In the genomic region with DNA sequence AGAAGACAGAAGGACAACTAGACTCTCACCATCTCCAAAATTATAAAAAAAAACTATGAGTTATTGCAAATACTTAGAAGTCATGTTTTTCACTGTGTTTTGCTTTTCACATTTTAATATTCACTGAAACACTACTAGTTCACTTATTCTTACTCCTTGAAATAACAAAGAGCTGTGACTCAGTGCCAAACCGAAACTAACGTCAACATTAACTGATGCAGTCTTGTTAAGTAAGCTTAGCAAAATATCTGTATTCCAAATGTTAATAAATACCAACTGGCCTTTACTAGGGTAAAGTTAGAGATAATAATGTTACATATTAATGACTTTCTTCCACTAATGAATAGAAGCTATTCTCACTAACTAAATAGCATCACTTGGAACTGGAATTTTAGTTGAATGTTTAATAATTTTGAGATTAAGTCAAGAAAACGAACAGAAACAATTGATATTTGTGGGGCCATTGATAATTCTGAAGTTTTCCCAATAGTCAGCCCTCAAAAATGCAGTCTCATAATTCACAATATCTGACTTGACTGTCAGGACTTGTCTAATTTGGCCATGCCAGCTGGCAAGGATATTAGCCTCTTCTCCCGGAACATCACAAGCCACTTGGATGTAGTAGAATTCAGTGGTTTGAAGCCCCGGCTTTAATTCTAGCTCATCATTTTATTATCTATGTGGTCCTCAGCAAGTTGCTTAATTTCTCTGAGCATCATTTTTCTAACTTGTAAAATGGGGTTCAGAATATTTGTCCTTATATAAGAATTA, we compare ENCODE assay signal across 14 cellular contexts.
DNase-seq lines count a peak whose midpoint lies in the region; FAIRE-seq and TF ChIP-seq lines count a peak whose summit lies in the region.
"Had no signal": no experiment of that assay in that cellular context is flagged by ENCODE, and none has a peak within 500 bp of the region (broad histone marks: within the 10 kb centered on the region; RNA-seq: fewer than 3 reads in every experiment).

No MANE protein-coding gene starts in this region.

- DNase-seq in ACHN (peak; percentile 81), HCEC 1CT (peak; percentile 67), astrocyte of the spinal cord (ENCODE audit: low read depth, low spot score) (peak; percentile 92), T-helper 2 cell (no peak), ecto neural progenitor cell (ENCODE audit: low spot score) (no peak), NCI-H2227 (lab: John Stamatoyannopoulos, UW; ENCODE audit: unreplicated experiment) (no peak)
- DNase-seq in stimulated activated CD4-positive, alpha-beta T cell treated with anti-CD3 and anti-CD28 coated beads, Interleukin-4, amount 100 ng/mL, for 24 hours = no peak
- DNase-seq: activated T-cell treated with anti-CD3 and anti-CD28 coated beads, Interleukin-2, amount 50 U/mL, for 1 hour; effector memory CD8-positive, alpha-beta T cell; NCI-H82 had no signal

- no peak overlapping the region for H3K4me3 ChIP-seq in astrocyte of the spinal cord (ENCODE audit: low read depth, low read length)
- H3K4me3 ChIP-seq: BLaER1 treated with 17β-estradiol and CSF1 and Interleukin-3, amounts not matched to agents 10 nM and 100 nM; K562; mucosa of descending colon had no signal

- peak; percentile 56 for FAIRE-seq in islet of Langerhans (lab: Jason Lieb, UNC)
- FAIRE-seq: K562 had no signal

- in situ Hi-C loops in ACHN (cut with HindIII; ENCODE audit: low pct_ligation_motif_present, low pct_unique_long_range_greater_than_20kb, low sequenced_read_pairs) = no loop called here
- in situ Hi-C loops in astrocyte of the spinal cord (cut with HindIII; ENCODE audit: low sequenced_read_pairs) = no loop called here

- no peak for TF ChIP-seq CTCF in astrocyte of the spinal cord (IDR thresholded peaks at IDR 0.05; ENCODE audit: low read depth, low read length)

Comparison
In these comparisons a context has a peak if more than half of its experiments do, and no peak if none do; other contexts are left out.
1. DNase-seq: peak in ACHN (single experiment), HCEC 1CT (single experiment) and astrocyte of the spinal cord (single experiment); none in T-helper 2 cell (0 of 5), ecto neural progenitor cell (single experiment), NCI-H2227 (single experiment) and stimulated activated CD4-positive, alpha-beta T cell treated with anti-CD3 and anti-CD28 coated beads, Interleukin-4, amount 100 ng/mL, for 24 hours (single experiment).